4 cellular contexts compared by ENCODE assay signal in the genomic region with DNA sequence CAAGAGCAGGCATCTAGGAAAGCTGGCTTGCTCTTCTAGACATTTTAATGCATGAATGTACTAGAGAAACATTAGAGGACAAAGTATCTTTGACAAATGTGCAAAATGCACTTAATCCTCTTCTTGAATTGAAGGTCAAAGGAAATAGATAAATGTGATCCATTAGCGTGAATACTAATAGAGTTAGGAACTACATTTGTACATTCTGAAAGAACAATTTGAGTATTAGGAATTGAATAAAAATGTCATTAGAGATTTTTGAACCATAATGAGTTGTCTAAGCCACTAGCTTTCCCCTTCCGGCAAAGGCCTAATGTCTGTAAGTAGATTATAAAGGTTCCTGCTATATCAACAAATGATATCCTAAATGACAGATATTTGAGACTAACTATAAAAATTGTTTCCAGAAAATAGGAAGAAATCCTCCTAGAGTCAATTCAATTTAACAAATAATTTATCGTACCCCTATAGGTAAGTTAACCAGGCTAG.
"Had no signal": no experiment of that assay in that cellular context is flagged by ENCODE, and none has a peak within 500 bp of the region (broad histone marks: within the 10 kb centered on the region; RNA-seq: fewer than 3 reads in every experiment).

No MANE protein-coding gene starts in this region.

- ATAC-seq: GM23338 had no signal

- H2AFZ ChIP-seq: GM23338 had no signal

- DNase-seq: H9, HCEC 1CT, IMR-90 had no signal

- H3K4me2 ChIP-seq: GM23338 had no signal

- H3K4me3 ChIP-seq: GM23338 had no signal
